8 cellular contexts compared by ENCODE assay signal in the genomic region with DNA sequence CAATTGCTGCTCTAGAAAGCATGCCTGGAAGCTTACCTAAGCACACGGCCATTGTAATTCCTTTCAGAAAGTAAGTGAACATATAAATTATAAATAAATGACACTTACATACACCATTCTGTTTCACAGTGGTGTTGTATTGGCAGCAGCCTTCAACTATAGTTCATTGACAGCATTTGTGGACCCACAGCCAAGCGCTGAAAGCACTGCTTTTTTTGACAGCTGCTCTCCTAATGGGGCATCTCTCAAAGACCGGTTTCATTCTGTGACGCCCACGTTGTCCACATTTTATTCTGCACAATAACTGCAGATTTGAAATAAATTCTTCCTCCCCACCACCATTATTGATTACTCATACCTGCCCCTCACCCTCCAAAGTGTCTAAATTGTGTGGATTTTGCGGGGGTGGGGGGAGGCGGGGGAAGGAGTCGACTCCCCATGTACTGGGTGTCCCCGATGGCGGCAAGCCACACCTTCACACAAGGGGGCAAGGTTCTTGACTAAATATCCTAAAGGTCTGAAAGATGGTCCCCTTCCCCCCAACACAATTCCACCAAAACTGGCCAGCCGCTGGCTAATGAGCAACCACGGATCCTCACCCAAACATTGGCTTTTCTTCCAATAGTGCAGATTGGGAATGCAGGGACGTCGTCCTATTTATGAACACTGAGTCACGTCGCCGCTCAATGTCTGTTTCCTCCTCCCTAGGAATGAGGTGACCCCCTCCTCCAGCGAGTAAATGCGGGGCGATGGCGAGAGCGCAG. TPM values are rescaled to one million over a fixed set of nuclear protein-coding genes. Genes with fewer than 3 reads are reported as not detected.
DNase-seq lines count a peak whose midpoint lies in the region; ATAC-seq and TF ChIP-seq lines count a peak whose summit lies in the region.

No MANE protein-coding gene starts in this region.

- peaks cover 18% of the 10 kb centered on the region for H3K27me3 Mint-ChIP-seq in activated CD8-positive, alpha-beta memory T cell treated with anti-CD3 and anti-CD28 coated beads, Interleukin-2, amount 10 ng/mL, durations not matched to agents 7 days and 5 days
- H3K27me3 Mint-ChIP-seq in progenitor cell of endocrine pancreas: peaks cover 38% of the 10 kb centered on the region

- H3K36me3 Mint-ChIP-seq in activated CD8-positive, alpha-beta memory T cell treated with anti-CD3 and anti-CD28 coated beads, Interleukin-2, amount 10 ng/mL, durations not matched to agents 7 days and 5 days: no peaks in the 10 kb centered on the region
- H3K36me3 Mint-ChIP-seq in progenitor cell of endocrine pancreas (ENCODE audit: insufficient read depth): no peaks in the 10 kb centered on the region

- peak; percentile 40 for DNase-seq in activated CD8-positive, alpha-beta memory T cell treated with anti-CD3 and anti-CD28 coated beads, Interleukin-2, amount 10 ng/mL, durations not matched to agents 7 days and 5 days
- no peak for DNase-seq in activated CD8-positive, alpha-beta memory T cell treated with anti-CD3 and anti-CD28 coated beads, Interleukin-2, amount 50 U/mL, for 48 hours
- peak; percentile 12 for DNase-seq in activated CD4-positive, alpha-beta T cell treated with anti-CD3 and anti-CD28 coated beads for 48 hours
- DNase-seq in fibroblast of villous mesenchyme (ENCODE audit: low read depth) (peak; percentile 20), progenitor cell of endocrine pancreas (ENCODE audit: low spot score, unreplicated experiment) (no peak)

- peak overlapping the region; percentile 69 for H3K4me3 ChIP-seq in fibroblast of villous mesenchyme (ENCODE audit: low read depth, low read length)

- peak overlapping the region; percentile 74 for H3K4me3 Mint-ChIP-seq in activated CD8-positive, alpha-beta memory T cell treated with anti-CD3 and anti-CD28 coated beads, Interleukin-2, amount 10 ng/mL, durations not matched to agents 7 days and 5 days
- H3K4me3 Mint-ChIP-seq in progenitor cell of endocrine pancreas (ENCODE audit: low read depth): peak overlapping the region; percentile 79

- ATAC-seq in activated CD8-positive, alpha-beta memory T cell treated with anti-CD3 and anti-CD28 coated beads, Interleukin-2, amount 10 ng/mL, durations not matched to agents 7 days and 5 days: no peak
- ATAC-seq in HG03025 (IDR thresholded peaks at IDR 0.05; ENCODE audit: low FRiP score, unreplicated experiment) (no peak), HG03469 (IDR thresholded peaks at IDR 0.05; ENCODE audit: unreplicated experiment) (no peak), HG02623 (IDR thresholded peaks at IDR 0.05; ENCODE audit: unreplicated experiment) (no peak)

- H3K9me3 Mint-ChIP-seq in activated CD8-positive, alpha-beta memory T cell treated with anti-CD3 and anti-CD28 coated beads, Interleukin-2, amount 10 ng/mL, durations not matched to agents 7 days and 5 days (ENCODE audit: low read depth): no peaks in the 10 kb centered on the region
- H3K9me3 Mint-ChIP-seq in progenitor cell of endocrine pancreas (ENCODE audit: low read depth): no peaks in the 10 kb centered on the region

- H3K27ac Mint-ChIP-seq in activated CD8-positive, alpha-beta memory T cell treated with anti-CD3 and anti-CD28 coated beads, Interleukin-2, amount 10 ng/mL, durations not matched to agents 7 days and 5 days: peak overlapping the region; percentile 54
- H3K27ac Mint-ChIP-seq in progenitor cell of endocrine pancreas: peak overlapping the region; percentile 85

- H3K4me1 Mint-ChIP-seq in activated CD8-positive, alpha-beta memory T cell treated with anti-CD3 and anti-CD28 coated beads, Interleukin-2, amount 10 ng/mL, durations not matched to agents 7 days and 5 days: peaks cover 20% of the 10 kb centered on the region
- peaks cover 10% of the 10 kb centered on the region for H3K4me1 Mint-ChIP-seq in progenitor cell of endocrine pancreas (ENCODE audit: low read depth)

- CTCF ChIA-PET in activated CD8-positive, alpha-beta memory T cell treated with anti-CD3 and anti-CD28 coated beads, Interleukin-2, amount 10 ng/mL, durations not matched to agents 7 days and 5 days (lab: Charles Lee): interaction anchor here (1.4 kb wide), 1 partner anchor 17 kb away, joined by 6 read pairs; no protein-coding TSS in a partner anchor

- no peak for TF ChIP-seq CTCF in fibroblast of villous mesenchyme (IDR thresholded peaks at IDR 0.05; ENCODE audit: insufficient read depth, low read depth, low read length)
- no peak for TF ChIP-seq CTCF in progenitor cell of endocrine pancreas (IDR thresholded peaks at IDR 0.05; ENCODE audit: unreplicated experiment)

RNA-seq across cellular contexts. Expression of gene RCAN1, which starts 1.1 kb away (rescaled TPM):
- total RNA-seq in activated CD8-positive, alpha-beta memory T cell treated with anti-CD3 and anti-CD28 coated beads, Interleukin-2, amount 10 ng/mL, durations not matched to agents 7 days and 5 days: 10 to 100 TPM in 1 of 2 experiments, 1 to 10 TPM in 1; 6.5 to 13.6 TPM
- total RNA-seq in fibroblast of villous mesenchyme: 91.5 and 308 TPM in 2 replicates
- 11.6 and 14.2 TPM in 2 replicates for total RNA-seq in progenitor cell of endocrine pancreas

RNA-seq across cellular contexts. Expression of gene CLIC6, which starts 54.9 kb away (rescaled TPM):
- total RNA-seq in activated CD8-positive, alpha-beta memory T cell treated with anti-CD3 and anti-CD28 coated beads, Interleukin-2, amount 10 ng/mL, durations not matched to agents 7 days and 5 days: under 1 TPM in 1 of 2 experiments, not detected in 1; 0.47 TPM
- total RNA-seq in fibroblast of villous mesenchyme: under 0.01 TPM in 2 replicates
- 14.1 and 16.3 TPM in 2 replicates for total RNA-seq in progenitor cell of endocrine pancreas

Comparison
In these comparisons a context has a peak if more than half of its experiments do, and no peak if none do; other contexts are left out.
1. DNase-seq: peak in activated CD8-positive, alpha-beta memory T cell treated with anti-CD3 and anti-CD28 coated beads, Interleukin-2, amount 10 ng/mL, durations not matched to agents 7 days and 5 days (single experiment), activated CD4-positive, alpha-beta T cell treated with anti-CD3 and anti-CD28 coated beads for 48 hours (single experiment) and fibroblast of villous mesenchyme (single experiment); none in activated CD8-positive, alpha-beta memory T cell treated with anti-CD3 and anti-CD28 coated beads, Interleukin-2, amount 50 U/mL, for 48 hours (single experiment) and progenitor cell of endocrine pancreas (single experiment).
2. RNA of gene CLIC6, which starts 54.9 kb away (total RNA-seq): 14.1 to 16.3 TPM in progenitor cell of endocrine pancreas; 0.47 TPM in activated CD8-positive, alpha-beta memory T cell treated with anti-CD3 and anti-CD28 coated beads, Interleukin-2, amount 10 ng/mL, durations not matched to agents 7 days and 5 days and under 0.01 TPM in fibroblast of villous mesenchyme; every median in the first group is over 10 times any median in the second.